ENCODE assay signal across 6 cellular contexts in the genomic region with DNA sequence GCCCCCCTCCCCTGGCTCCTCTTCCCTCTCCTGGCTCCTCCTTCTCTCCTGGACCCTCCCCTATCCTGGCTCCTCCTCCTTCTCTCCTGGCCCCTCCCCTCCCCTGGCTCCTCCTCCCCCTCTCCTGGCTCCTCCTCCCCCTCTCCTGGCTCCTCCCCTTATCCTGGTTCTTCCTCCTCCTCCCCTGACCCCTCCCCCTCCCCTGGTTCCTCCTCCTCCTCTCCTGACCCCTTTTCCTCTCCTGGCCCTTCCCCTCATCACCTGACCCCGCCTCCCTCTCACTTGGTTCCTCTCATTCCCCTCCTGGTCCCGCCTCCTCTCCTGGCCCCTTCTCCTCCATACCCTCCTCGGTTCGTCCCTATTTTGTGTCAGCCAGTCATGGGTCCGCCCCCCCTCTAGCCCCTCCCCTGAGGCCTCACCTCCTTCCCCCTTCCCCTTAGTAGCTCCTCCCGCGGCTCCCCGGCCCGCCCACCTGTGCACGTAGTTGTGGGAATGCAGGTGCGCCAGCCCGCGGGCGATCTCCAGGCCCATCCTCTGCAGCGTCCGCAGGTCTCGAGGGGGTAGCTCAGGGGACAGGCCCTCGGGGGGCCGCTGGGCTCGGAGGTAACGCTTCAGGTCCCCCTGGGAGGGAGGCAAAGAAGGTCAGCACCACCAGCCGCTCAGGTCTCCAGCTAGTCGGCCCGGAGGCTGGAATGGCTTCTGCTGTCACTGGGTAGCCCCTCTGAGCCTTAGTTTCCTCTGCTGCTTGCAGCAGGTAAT. TPM values are rescaled to one million over a fixed set of nuclear protein-coding genes. Genes with fewer than 3 reads are reported as not detected.
A peak's percentile ranks its signal among the peaks of the same experiment; 100 is the strongest.
DNase-seq lines count a peak whose midpoint lies in the region; ATAC-seq and TF ChIP-seq lines count a peak whose summit lies in the region.

No MANE protein-coding gene starts in this region.

- TF ChIP-seq CTCF in OCI-LY1 (IDR thresholded peaks at IDR 0.05; ENCODE audit: low read length) = no peak
- no peak for TF ChIP-seq CTCF in mucosa of descending colon (IDR thresholded peaks at IDR 0.05)

- H3K27ac ChIP-seq in OCI-LY1 (ENCODE audit: low read depth, low read length, poor library complexity, severe bottlenecking) = no peak overlapping the region

- H3K9ac ChIP-seq in OCI-LY1 (ENCODE audit: low read length) = no peak overlapping the region

- H3K36me3 ChIP-seq in OCI-LY1 (ENCODE audit: insufficient read depth, low read length) (no peaks in the 10 kb centered on the region), mucosa of descending colon (ENCODE audit: low read depth) (no peaks in the 10 kb centered on the region)

- no peaks in the 10 kb centered on the region for H3K27me3 ChIP-seq in OCI-LY1 (ENCODE audit: insufficient read depth, low read length)

- no peaks in the 10 kb centered on the region for H4K20me1 ChIP-seq in OCI-LY1 (ENCODE audit: insufficient read depth, low read length)

- intact Hi-C loops in mucosa of descending colon (cut with DNase I, micrococcal nuclease) = no loop called here

- peak; percentile 26 for DNase-seq in HCEC 1CT
- peak; percentile 83 to 90 (median 89) for DNase-seq in mucosa of descending colon

- peaks cover 15% of the 10 kb centered on the region for H3K4me1 Mint-ChIP-seq in activated naive CD4-positive, alpha-beta T cell treated with anti-CD3 and anti-CD28 coated beads, Interleukin-2, amount 50 U/mL, for 24 hours

- H3K79me2 ChIP-seq in OCI-LY1 (ENCODE audit: insufficient read depth, low read length) = no peaks in the 10 kb centered on the region

- peak overlapping the region; percentile 51 for H3K27ac Mint-ChIP-seq in activated naive CD4-positive, alpha-beta T cell treated with anti-CD3 and anti-CD28 coated beads, Interleukin-2, amount 50 U/mL, for 24 hours

- H3K36me3 Mint-ChIP-seq in activated naive CD4-positive, alpha-beta T cell treated with anti-CD3 and anti-CD28 coated beads, Interleukin-2, amount 50 U/mL, for 24 hours = no peaks in the 10 kb centered on the region

- peak overlapping the region; percentile 12 for H3K4me3 ChIP-seq in OCI-LY1 (ENCODE audit: low read depth, low read length, poor library complexity, severe bottlenecking)
- H3K4me3 ChIP-seq in mucosa of descending colon = no peak overlapping the region

- H3K4me3 Mint-ChIP-seq in activated naive CD4-positive, alpha-beta T cell treated with anti-CD3 and anti-CD28 coated beads, Interleukin-2, amount 50 U/mL, for 24 hours = peak overlapping the region; percentile 62

- H3K9me3 ChIP-seq in OCI-LY1 (ENCODE audit: low read length) (no peaks in the 10 kb centered on the region), mucosa of descending colon (no peaks in the 10 kb centered on the region)

- H3K4me1 ChIP-seq in OCI-LY1 (ENCODE audit: insufficient read depth, low read length, severe bottlenecking) (peaks cover 7% of the 10 kb centered on the region), mucosa of descending colon (ENCODE audit: low read depth) (peaks cover 10% of the 10 kb centered on the region)

- peak overlapping the region; percentile 40 for H3K4me2 ChIP-seq in OCI-LY1 (ENCODE audit: low read length)

- no peaks in the 10 kb centered on the region for H3K9me2 ChIP-seq in OCI-LY1 (ENCODE audit: low read depth, low read length)

- H2AFZ ChIP-seq in OCI-LY1 (ENCODE audit: low read length) = no peak overlapping the region

- ATAC-seq in mucosa of descending colon = peak; percentile 81
- ATAC-seq in GM19455 (IDR thresholded peaks at IDR 0.05; ENCODE audit: unreplicated experiment) = no peak
- ATAC-seq in HG03045 (IDR thresholded peaks at IDR 0.05; ENCODE audit: unreplicated experiment) = no peak

- H3F3A ChIP-seq in OCI-LY1 (ENCODE audit: insufficient read depth, low read length) = no peaks in the 10 kb centered on the region

- no peaks in the 10 kb centered on the region for H3K9me3 Mint-ChIP-seq in activated naive CD4-positive, alpha-beta T cell treated with anti-CD3 and anti-CD28 coated beads, Interleukin-2, amount 50 U/mL, for 24 hours

- peaks cover 2% of the 10 kb centered on the region for H3K27me3 Mint-ChIP-seq in activated naive CD4-positive, alpha-beta T cell treated with anti-CD3 and anti-CD28 coated beads, Interleukin-2, amount 50 U/mL, for 24 hours

RNA-seq across cellular contexts. Expression of a gene that starts 9.5 kb away (rescaled TPM):
- total RNA-seq in mucosa of descending colon = 1 to 10 TPM in 2 of 3 donors, under 1 TPM in 1; 0.48 to 2.6 (median 1.3) TPM

RNA-seq across cellular contexts. Expression of a gene that starts 33.0 kb away (rescaled TPM):
- 10 to 100 TPM; 66.3 to 86.9 (median 69.3) TPM for total RNA-seq in mucosa of descending colon

RNA-seq across cellular contexts. Expression of a gene that starts 46.8 kb away (rescaled TPM):
- 1 to 10 TPM in 1 of 3 donors, under 1 TPM in 2; 0.46 to 1.3 (median 0.67) TPM for total RNA-seq in mucosa of descending colon

RNA-seq across cellular contexts. Expression of a gene that starts 49.8 kb away (rescaled TPM):
- total RNA-seq in mucosa of descending colon = 1 to 10 TPM in 2 of 3 donors, under 1 TPM in 1; 0.51 to 3.1 (median 1.1) TPM

RNA-seq across cellular contexts. Expression of a gene that starts 56.4 kb away (rescaled TPM):
- 10 to 100 TPM; 19.7 to 26.8 (median 24.3) TPM for total RNA-seq in mucosa of descending colon
